32 cellular contexts compared by ENCODE assay signal in genomic region chr20:54704032-54704635, GRCh38.
"Had no signal": no experiment of that assay in that cellular context is flagged by ENCODE, and none has a peak within 500 bp of the region (broad histone marks: within the 10 kb centered on the region; RNA-seq: fewer than 3 reads in every experiment).

No MANE protein-coding gene starts in this region.

- ATAC-seq: PC-3, Right ventricle myocardium inferior, SK-N-SH treated with all-trans-retinoic acid at 6 μM for 48 hours, T-cell had no signal

- H3K4me3 ChIP-seq: MG63, Peyer's patch, SJCRH30, SK-N-MC had no signal

- H3K27ac ChIP-seq: Peyer's patch, RWPE1, SJCRH30, SK-N-MC had no signal

- H3K9me3 ChIP-seq: MG63, Peyer's patch, SJCRH30 had no signal

- H3K27me3 ChIP-seq: MG63, Peyer's patch had no signal

- DNase-seq: Kasumi-1, MG63, MV-4-11, NCI-H1092, NCI-H1105, NCI-H1417 treated with DMSO at 0.1 percent for 48 hours, NCI-H1436 treated with DMSO at 0.1 percent for 48 hours, NCI-H1694 treated with DMSO at 0.1 percent for 48 hours, NCI-H1930, NCI-H2029 treated with DMSO at 0.1 percent for 48 hours, NCI-H2081 treated with DMSO at 0.1 percent for 48 hours, NCI-H2107, NCI-H2171, NCI-H226, NCI-H446 treated with DMSO at 0.1 percent for 48 hours, NCI-H510A, NCI-H524, NCI-H526, NCI-H69, NCI-H748 treated with DMSO at 0.1 percent for 48 hours, NCI-H82, OCI-M1, PC-3, Peyer's patch, SHP77, SIG-M5, SJCRH30, T-cell had no signal

- H3K4me1 ChIP-seq: Peyer's patch, SJCRH30 had no signal

- H3K36me3 ChIP-seq: MG63, Peyer's patch, SJCRH30 had no signal

- H3K27ac Mint-ChIP-seq: T-cell had no signal

- H3K4me1 Mint-ChIP-seq: T-cell had no signal

- H3K4me3 Mint-ChIP-seq: T-cell had no signal

- H3K9me3 Mint-ChIP-seq: T-cell had no signal

- H3K36me3 Mint-ChIP-seq: T-cell had no signal
